ENCODE assay signal across 23 cellular contexts in the genomic region with DNA sequence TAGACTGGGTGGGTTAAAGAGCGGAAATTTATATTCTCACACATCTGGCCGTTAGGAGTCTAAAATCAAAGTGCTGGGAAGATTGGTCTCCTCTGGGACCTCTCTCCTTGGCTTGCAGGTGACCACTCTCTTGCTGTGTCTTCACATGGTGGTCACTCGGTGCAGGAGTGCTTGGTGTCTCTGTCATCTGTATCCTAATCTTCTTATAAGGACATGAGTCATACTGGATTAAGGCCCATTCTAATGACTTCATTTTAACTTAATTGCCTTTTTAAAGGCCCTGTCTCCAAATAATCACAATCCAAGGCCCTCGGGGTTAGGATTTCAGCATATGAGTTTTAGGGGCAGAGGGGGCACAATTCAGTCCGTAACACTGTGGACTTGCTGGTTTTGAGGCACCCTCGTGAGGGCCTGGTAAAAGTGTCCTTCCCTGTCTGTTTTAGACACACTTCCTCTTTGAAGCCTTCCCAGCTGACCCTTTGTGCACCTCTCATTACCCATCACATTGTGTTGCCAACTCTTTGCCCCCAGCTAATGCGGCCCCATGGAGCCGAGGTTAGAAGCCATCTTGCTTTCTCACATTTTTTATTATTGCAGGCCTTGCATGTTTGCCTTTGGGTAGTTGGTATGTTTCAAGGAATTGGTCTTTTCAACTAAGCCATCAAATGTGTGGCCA. TPM values are rescaled to one million over a fixed set of nuclear protein-coding genes. Genes with fewer than 3 reads are reported as not detected.
A peak's percentile ranks its signal among the peaks of the same experiment; 100 is the strongest.
DNase-seq lines count a peak whose midpoint lies in the region; TF ChIP-seq lines count a peak whose summit lies in the region.
"Had no signal": no experiment of that assay in that cellular context is flagged by ENCODE, and none has a peak within 500 bp of the region (broad histone marks: within the 10 kb centered on the region; RNA-seq: fewer than 3 reads in every experiment).

No MANE protein-coding gene starts in this region.

- H4K20me1 ChIP-seq in Loucy (ENCODE audit: insufficient read depth, low read length, poor library complexity, severe bottlenecking) = no peaks in the 10 kb centered on the region

- no peaks in the 10 kb centered on the region for H3K9me2 ChIP-seq in Loucy (replicated peaks; ENCODE audit: low read depth, low read length)

- DNase-seq in CD1c-positive myeloid dendritic cell (ENCODE audit: extremely low spot score) = peak; percentile 8
- DNase-seq in astrocyte of the hippocampus (ENCODE audit: low read depth, low spot score) = peak; percentile 16
- peak; percentile 15 for DNase-seq in iris pigment epithelial cell (ENCODE audit: low read depth)
- no peak for DNase-seq in left ventricle myocardium inferior
- no peak for DNase-seq in activated naive CD8-positive, alpha-beta T cell treated with anti-CD3 and anti-CD28 coated beads for 36 hours
- no peak for DNase-seq in NCI-H146 (lab: John Stamatoyannopoulos, UW)
- no peak for DNase-seq in NCI-H526 treated with DMSO at 0.1 percent for 48 hours (lab: John Stamatoyannopoulos, UW)
- DNase-seq: activated CD4-positive, alpha-beta T cell treated with anti-CD3 and anti-CD28 coated beads, Interleukin-2, amount 50 U/mL, for 4 hours; activated effector memory CD4-positive, alpha-beta T cell treated with anti-CD3 and anti-CD28 coated beads, Interleukin-2, amount 50 U/mL, for 16 hours; activated T-cell treated with anti-CD3 and anti-CD28 coated beads for 4 hours; CD4-positive, CD25-positive, alpha-beta regulatory T cell; cortex of kidney; midbrain; NCI-H2107; ovary; stomach had no signal

- no peaks in the 10 kb centered on the region for H3K4me1 Mint-ChIP-seq in activated naive CD8-positive, alpha-beta T cell treated with anti-CD3 and anti-CD28 coated beads for 36 hours
- H3K4me1 Mint-ChIP-seq: WTC11 had no signal

- no peaks in the 10 kb centered on the region for H3K27me3 Mint-ChIP-seq in activated naive CD8-positive, alpha-beta T cell treated with anti-CD3 and anti-CD28 coated beads for 36 hours
- H3K27me3 Mint-ChIP-seq: CD4-positive, CD25-positive, alpha-beta regulatory T cell had no signal

- H3K4me3 Mint-ChIP-seq in activated naive CD8-positive, alpha-beta T cell treated with anti-CD3 and anti-CD28 coated beads for 36 hours = no peak overlapping the region
- H3K4me3 Mint-ChIP-seq: CD4-positive, CD25-positive, alpha-beta regulatory T cell; nephron; T-helper 2 cell treated with Interferon-gamma antibody and Interleukin-4, amounts not matched to agents 5 μg/mL and 100 μg/mL, for 36 hours; WTC11 had no signal

- no peak overlapping the region for H3K27ac Mint-ChIP-seq in activated naive CD8-positive, alpha-beta T cell treated with anti-CD3 and anti-CD28 coated beads for 36 hours
- H3K27ac Mint-ChIP-seq: CD4-positive, CD25-positive, alpha-beta regulatory T cell; nephron; T-helper 2 cell treated with Interferon-gamma antibody and Interleukin-4, amounts not matched to agents 5 μg/mL and 100 μg/mL, for 36 hours; WTC11 had no signal

- H3K36me3 ChIP-seq in Loucy (ENCODE audit: insufficient read depth, low read length) = peaks cover 4% of the 10 kb centered on the region; the same call in 1 of the 2 replicates
- no peaks in the 10 kb centered on the region for H3K36me3 ChIP-seq in left ventricle myocardium inferior
- H3K36me3 ChIP-seq: cardiac muscle cell, ovary had no signal

- no peak overlapping the region for H3K9ac ChIP-seq in Loucy (ENCODE audit: low read depth, low read length, poor library complexity, severe bottlenecking)

- H3K4me1 ChIP-seq in Loucy (ENCODE audit: insufficient read depth, low read length, poor library complexity, severe bottlenecking) = peaks cover 39% of the 10 kb centered on the region
- H3K4me1 ChIP-seq in left ventricle myocardium inferior = peaks cover 18% of the 10 kb centered on the region

- peak overlapping the region; percentile 93 for H3K4me3 ChIP-seq in Loucy (ENCODE audit: low read length, poor library complexity, severe bottlenecking)
- no peak overlapping the region for H3K4me3 ChIP-seq in left ventricle myocardium inferior
- H3K4me3 ChIP-seq: cardiac muscle cell, ovary, stomach, tibial nerve had no signal

- H3K9me3 ChIP-seq in Loucy (ENCODE audit: insufficient read depth, low read depth, low read length) = no peaks in the 10 kb centered on the region
- no peaks in the 10 kb centered on the region for H3K9me3 ChIP-seq in left ventricle myocardium inferior (replicated peaks)
- H3K9me3 ChIP-seq: ovary, right lobe of liver, stomach, tibial nerve had no signal

- H3F3A ChIP-seq in Loucy (ENCODE audit: low read depth) = no peaks in the 10 kb centered on the region

- H3K27me3 ChIP-seq in Loucy (ENCODE audit: insufficient read depth, low read length, poor library complexity, severe bottlenecking) = no peaks in the 10 kb centered on the region
- H3K27me3 ChIP-seq in left ventricle myocardium inferior (ENCODE audit: low read depth) = no peaks in the 10 kb centered on the region
- H3K27me3 ChIP-seq: cardiac muscle cell, ovary, right lobe of liver, stomach, tibial nerve had no signal

- peaks cover 38% of the 10 kb centered on the region for H3K79me2 ChIP-seq in Loucy (ENCODE audit: insufficient read depth, low read length)

- H2AFZ ChIP-seq in Loucy (ENCODE audit: low read length) = no peak overlapping the region

- no peaks in the 10 kb centered on the region for H3K9me3 Mint-ChIP-seq in activated naive CD8-positive, alpha-beta T cell treated with anti-CD3 and anti-CD28 coated beads for 36 hours
- H3K9me3 Mint-ChIP-seq: CD4-positive, CD25-positive, alpha-beta regulatory T cell; nephron; T-helper 2 cell treated with Interferon-gamma antibody and Interleukin-4, amounts not matched to agents 5 μg/mL and 100 μg/mL, for 36 hours had no signal

- intact Hi-C loops in left ventricle myocardium inferior (cut with micrococcal nuclease) = loop anchor here (5.0 kb wide), 1 partner anchor 132 kb away; no protein-coding TSS in a partner anchor

- no peak overlapping the region for H3K27ac ChIP-seq in left ventricle myocardium inferior (replicated peaks)
- H3K27ac ChIP-seq: cardiac muscle cell, ovary, stomach, tibial nerve had no signal

- H3K4me2 ChIP-seq in Loucy (ENCODE audit: low read depth, low read length, poor library complexity, severe bottlenecking) = peak overlapping the region; percentile 79

- TF ChIP-seq CTCF in Loucy (conservative IDR thresholded peaks at IDR 0.05; ENCODE audit: low read length) = no peak
- TF ChIP-seq CTCF in left ventricle myocardium inferior (IDR thresholded peaks at IDR 0.05; ENCODE audit: borderline replicate concordance) = no peak

- H3K36me3 Mint-ChIP-seq in activated naive CD8-positive, alpha-beta T cell treated with anti-CD3 and anti-CD28 coated beads for 36 hours = peaks cover 17% of the 10 kb centered on the region
- H3K36me3 Mint-ChIP-seq: CD4-positive, CD25-positive, alpha-beta regulatory T cell had no signal

RNA-seq across cellular contexts. Expression of a gene that starts 3.2 kb away (rescaled TPM):
- total RNA-seq in left ventricle myocardium inferior = 0.91 TPM
- total RNA-seq in activated naive CD8-positive, alpha-beta T cell treated with anti-CD3 and anti-CD28 coated beads for 36 hours = 1 to 10 TPM; 6.0 to 6.9 TPM

Comparison
In these comparisons a context has a peak if more than half of its experiments do, and no peak if none do; other contexts are left out.
1. DNase-seq: peak in CD1c-positive myeloid dendritic cell (single experiment), astrocyte of the hippocampus (single experiment) and iris pigment epithelial cell (single experiment); none in left ventricle myocardium inferior (single experiment), activated naive CD8-positive, alpha-beta T cell treated with anti-CD3 and anti-CD28 coated beads for 36 hours (single experiment), NCI-H146 (single experiment) and NCI-H526 treated with DMSO at 0.1 percent for 48 hours (single experiment).